ENCODE assay signal across 8 cellular contexts in the genomic region with DNA sequence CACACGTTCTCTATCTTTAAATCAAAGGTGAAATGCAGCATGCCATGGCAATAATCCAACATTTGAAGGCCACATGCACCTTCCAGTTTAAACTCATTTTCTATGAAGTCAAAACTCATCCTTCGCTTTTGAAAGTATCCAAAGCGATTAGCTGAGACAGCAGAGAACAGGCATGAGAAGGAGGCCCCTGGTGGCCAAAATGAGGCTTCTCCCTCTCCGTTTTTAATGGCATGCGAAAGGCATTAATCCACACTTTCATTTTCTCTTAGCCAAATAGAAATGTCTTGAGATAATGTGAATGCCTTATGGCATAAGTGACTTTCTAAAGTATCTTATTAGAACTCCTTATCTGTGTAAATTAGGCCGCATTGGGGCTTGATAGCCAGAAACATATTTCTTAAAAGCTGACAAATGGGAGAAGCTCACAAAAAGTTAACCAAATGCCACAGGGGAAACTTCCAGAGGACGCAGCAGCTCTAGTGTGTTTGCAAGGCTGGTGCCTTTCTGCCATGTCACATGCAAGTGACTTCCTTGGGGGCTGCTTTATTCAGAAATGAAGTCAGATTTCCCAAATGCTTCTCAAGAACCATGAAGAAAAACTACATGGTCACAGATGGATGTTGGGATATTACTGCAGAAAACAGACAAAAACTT.
DNase-seq lines count a peak whose midpoint lies in the region; TF ChIP-seq lines count a peak whose summit lies in the region.

No MANE protein-coding gene starts in this region.

- no peaks in the 10 kb centered on the region for H3K4me1 Mint-ChIP-seq in chondrocyte (ENCODE audit: low read depth)
- peaks cover 31% of the 10 kb centered on the region for H3K4me1 Mint-ChIP-seq in neural crest cell

- DNase-seq in GM12864 (ENCODE audit: low read depth), result no peak
- DNase-seq in chondrocyte (ENCODE audit: low spot score), result no peak
- DNase-seq in neural crest cell (ENCODE audit: low read depth, low spot score), result peak; percentile 20
- DNase-seq in DMS79 treated with DMSO at 0.1 percent for 48 hours (lab: John Stamatoyannopoulos, UW), result no peak
- DNase-seq in NCI-H1417 (lab: John Stamatoyannopoulos, UW), result no peak
- no peak for DNase-seq in NCI-H2081 treated with DMSO at 0.1 percent for 48 hours (lab: John Stamatoyannopoulos, UW)
- DNase-seq in dermis blood vessel endothelial cell, result no peak

- H3K4me3 Mint-ChIP-seq in chondrocyte (ENCODE audit: unreplicated experiment) (no peak overlapping the region), neural crest cell (no peak overlapping the region)

- H3K36me3 Mint-ChIP-seq in chondrocyte (ENCODE audit: low read depth) (no peaks in the 10 kb centered on the region), neural crest cell (ENCODE audit: low read depth) (no peaks in the 10 kb centered on the region)

- no peak overlapping the region for H3K4me3 ChIP-seq in GM12864 (ENCODE audit: low read depth, low read length)

- H3K27me3 Mint-ChIP-seq in chondrocyte (ENCODE audit: low read depth), result no peaks in the 10 kb centered on the region
- no peaks in the 10 kb centered on the region for H3K27me3 Mint-ChIP-seq in neural crest cell (ENCODE audit: low read depth)

- TF ChIP-seq CTCF in GM12864 (IDR thresholded peaks at IDR 0.05; ENCODE audit: low read depth, low read length, missing control alignments) (peak; percentile 50), LNCAP (IDR thresholded peaks at IDR 0.05) (peak; percentile 40), chondrocyte (IDR thresholded peaks at IDR 0.05) (peak; percentile 60), neural crest cell (conservative IDR thresholded peaks at IDR 0.05) (peak; percentile 75)

- no peak overlapping the region for H3K27ac Mint-ChIP-seq in chondrocyte (ENCODE audit: unreplicated experiment)
- H3K27ac Mint-ChIP-seq in neural crest cell (ENCODE audit: unreplicated experiment), result peak overlapping the region; percentile 48

- H3K9me3 Mint-ChIP-seq in chondrocyte (ENCODE audit: low read depth), result no peaks in the 10 kb centered on the region
- H3K9me3 Mint-ChIP-seq in neural crest cell, result peaks cover 2% of the 10 kb centered on the region
